Comparison of ENCODE assay signal across 34 cellular contexts in the genomic region with DNA sequence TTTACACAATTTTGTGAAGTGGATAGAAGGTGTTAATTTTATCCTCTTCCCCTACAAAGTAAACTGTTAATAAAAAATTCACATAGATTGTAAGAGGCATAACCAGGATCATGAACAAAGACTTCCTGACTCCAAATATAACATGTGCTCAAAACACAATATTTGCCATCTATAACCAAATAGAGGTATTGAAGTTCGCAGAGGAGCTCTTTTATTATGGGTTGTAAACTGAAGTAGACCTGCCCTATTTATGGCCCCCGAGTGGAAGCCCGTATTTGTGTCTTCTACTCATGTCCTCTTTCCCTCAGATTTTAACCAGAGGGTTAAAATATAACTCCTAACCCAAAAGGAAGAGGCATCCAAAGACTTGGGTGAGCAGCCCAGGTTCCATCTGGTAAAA.
"Had no signal": no experiment of that assay in that cellular context is flagged by ENCODE, and none has a peak within 500 bp of the region (broad histone marks: within the 10 kb centered on the region; RNA-seq: fewer than 3 reads in every experiment).

No MANE protein-coding gene starts in this region.

- H3K9me3 ChIP-seq: MG63 had no signal

- DNase-seq: Karpas-422, Kasumi-1, KG1, MG63, MM.1S, MV-4-11, NCI-H1048, NCI-H1092, NCI-H1092 treated with DMSO at 0.1 percent for 48 hours, NCI-H1105, NCI-H1105 treated with DMSO at 0.1 percent for 48 hours, NCI-H1417, NCI-H1417 treated with DMSO at 0.1 percent for 48 hours, NCI-H1436, NCI-H1436 treated with DMSO at 0.1 percent for 48 hours, NCI-H146, NCI-H1694, NCI-H1694 treated with DMSO at 0.1 percent for 48 hours, NCI-H187, NCI-H187 treated with DMSO at 0.1 percent for 48 hours, NCI-H1930, NCI-H2029, NCI-H2029 treated with DMSO at 0.1 percent for 48 hours, NCI-H2081, NCI-H2081 treated with DMSO at 0.1 percent for 48 hours, NCI-H2107, NCI-H2171, NCI-H2171 treated with DMSO at 0.1 percent for 48 hours, NCI-H2227 treated with DMSO at 0.1 percent for 48 hours, NCI-H226, NCI-H345, NCI-H446, NCI-H446 treated with DMSO at 0.1 percent for 48 hours had no signal

- H3K36me3 ChIP-seq: MG63 had no signal

- H3K27me3 ChIP-seq: MG63 had no signal

- H3K27ac ChIP-seq: KMS-11 had no signal

- H3K4me3 ChIP-seq: MG63 had no signal
